Comparison of ENCODE assay signal across 8 cellular contexts in the genomic region with DNA sequence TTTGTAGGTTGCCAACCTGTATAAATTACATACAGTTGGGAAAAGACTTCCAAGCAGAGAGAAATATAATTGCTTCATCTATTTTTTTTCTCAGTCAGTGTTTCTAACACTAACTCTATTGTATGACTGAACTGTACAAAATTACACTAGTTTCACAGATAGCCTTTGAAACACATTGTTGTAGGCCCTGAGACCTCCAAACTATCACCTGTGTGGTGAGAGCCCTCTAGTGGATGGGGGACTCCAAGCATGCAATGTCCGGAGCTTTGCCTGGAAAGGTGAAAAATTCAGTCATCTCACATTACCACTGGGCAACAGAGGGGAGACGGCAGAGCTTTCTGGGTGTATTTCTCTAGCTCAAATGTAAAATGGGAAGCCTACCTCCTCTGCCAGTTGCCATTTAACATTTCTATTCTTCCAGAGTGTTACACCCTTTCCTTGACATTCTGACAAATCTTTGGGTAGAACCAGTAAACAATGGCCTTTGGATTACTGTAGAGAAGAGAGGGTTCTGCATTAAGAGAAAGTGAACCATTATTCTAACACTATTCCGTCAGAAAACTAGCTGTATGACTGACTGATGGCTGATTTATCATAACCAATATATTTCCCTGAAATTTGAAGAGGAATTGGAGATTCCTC.
A peak's percentile ranks its signal among the peaks of the same experiment; 100 is the strongest.
DNase-seq lines count a peak whose midpoint lies in the region; ATAC-seq, FAIRE-seq and TF ChIP-seq lines count a peak whose summit lies in the region.

No MANE protein-coding gene starts in this region.

- TF ChIP-seq CTCF in colonic mucosa (IDR thresholded peaks at IDR 0.05): peak; percentile 46
- peak; percentile 62 for TF ChIP-seq CTCF in lower lobe of right lung (IDR thresholded peaks at IDR 0.05)

- H3K27ac ChIP-seq in Karpas-422 (ENCODE audit: low read length) (no peak overlapping the region), colonic mucosa (no peak overlapping the region), lower lobe of right lung (no peak overlapping the region)

- H3K4me1 ChIP-seq in HAP-1: peaks cover 13% of the 10 kb centered on the region; the same call in 1 of the 2 replicates
- H3K4me1 ChIP-seq in Karpas-422 (ENCODE audit: low read length): no peaks in the 10 kb centered on the region
- H3K4me1 ChIP-seq in colonic mucosa: no peaks in the 10 kb centered on the region
- no peaks in the 10 kb centered on the region for H3K4me1 ChIP-seq in lower lobe of right lung

- intact Hi-C loops in Right ventricle myocardium inferior (cut with DNase I) (no loop called here), cardiac septum (cut with DNase I) (loop anchor here (5.0 kb wide), 1 partner anchor 184 kb away; no protein-coding TSS in a partner anchor), colonic mucosa (cut with DNase I) (no loop called here), lower lobe of right lung (cut with DNase I) (no loop called here)

- H2AFZ ChIP-seq in Karpas-422 (ENCODE audit: low read length): no peak overlapping the region

- H3K9ac ChIP-seq in Karpas-422 (ENCODE audit: low read length) (no peak overlapping the region), colonic mucosa (ENCODE audit: low read depth in 2 of 2, low read length in 2 of 2) (no peak overlapping the region)

- H4K20me1 ChIP-seq in Karpas-422 (ENCODE audit: insufficient read depth, low read depth, low read length): no peaks in the 10 kb centered on the region

- H3K36me3 ChIP-seq in HAP-1 (replicated peaks): no peaks in the 10 kb centered on the region
- H3K36me3 ChIP-seq in Karpas-422 (ENCODE audit: insufficient read depth, low read length): no peaks in the 10 kb centered on the region
- no peaks in the 10 kb centered on the region for H3K36me3 ChIP-seq in colonic mucosa
- H3K36me3 ChIP-seq in lower lobe of right lung: no peaks in the 10 kb centered on the region

- ATAC-seq in Right ventricle myocardium inferior (peak; percentile 64), lower lobe of right lung (peak; percentile 62 to 74)

- in situ Hi-C loops in HAP-1 (cut with MboI; ENCODE audit: low sequenced_read_pairs): loop anchor here (25.0 kb wide), 2 partner anchors 174 to 1049 kb away; partner anchors contain the start of gene TGFB2

- DNase-seq in Right ventricle myocardium inferior (ENCODE audit: missing footprints): no peak
- no peak for DNase-seq in cardiac septum (ENCODE audit: low spot score)
- peak; percentile 68 to 80 for DNase-seq in HAP-1 (ENCODE audit: low spot score in 2 of 2)
- DNase-seq in Karpas-422: peak; percentile 86
- DNase-seq in RCC 7860 (ENCODE audit: low spot score): peak; percentile 53
- DNase-seq in colonic mucosa: peak; percentile 28
- DNase-seq in lower lobe of right lung: no peak
- peak; percentile 55 for DNase-seq in ureter (ENCODE audit: low spot score)

- H3K4me3 ChIP-seq in HAP-1: no peak overlapping the region
- no peak overlapping the region for H3K4me3 ChIP-seq in Karpas-422 (ENCODE audit: low read length)
- no peak overlapping the region for H3K4me3 ChIP-seq in colonic mucosa
- H3K4me3 ChIP-seq in lower lobe of right lung: no peak overlapping the region

- H3K9me3 ChIP-seq in HAP-1 (no peaks in the 10 kb centered on the region), Karpas-422 (ENCODE audit: low read length) (no peaks in the 10 kb centered on the region), colonic mucosa (no peaks in the 10 kb centered on the region), lower lobe of right lung (no peaks in the 10 kb centered on the region)

- no peaks in the 10 kb centered on the region for H3K27me3 ChIP-seq in HAP-1 (ENCODE audit: low read depth)
- no peaks in the 10 kb centered on the region for H3K27me3 ChIP-seq in Karpas-422 (ENCODE audit: low read length)
- H3K27me3 ChIP-seq in colonic mucosa: no peaks in the 10 kb centered on the region
- no peaks in the 10 kb centered on the region for H3K27me3 ChIP-seq in lower lobe of right lung (ENCODE audit: low read depth)

- H3K9me2 ChIP-seq in Karpas-422 (replicated peaks; ENCODE audit: insufficient read depth, low read length): no peaks in the 10 kb centered on the region

- peak; percentile 26 for FAIRE-seq in RCC 7860 (lab: Jason Lieb, UNC)

- no peak overlapping the region for H3K4me2 ChIP-seq in Karpas-422 (ENCODE audit: low read depth, low read length, poor library complexity, severe bottlenecking)

- H3K79me2 ChIP-seq in Karpas-422 (ENCODE audit: low read length): no peaks in the 10 kb centered on the region

Comparison
In these comparisons a context has a peak if more than half of its experiments do, and no peak if none do; other contexts are left out.
1. DNase-seq: peak in HAP-1 (2 of 2), Karpas-422 (single experiment), RCC 7860 (single experiment), colonic mucosa (single experiment) and ureter (single experiment); none in Right ventricle myocardium inferior (single experiment), cardiac septum (single experiment) and lower lobe of right lung (single experiment).